8 cellular contexts compared by ENCODE assay signal in genomic region chr10:133308431-133309110, GRCh38. TPM values are rescaled to one million over a fixed set of nuclear protein-coding genes. Genes with fewer than 3 reads are reported as not detected.
DNase-seq lines count a peak whose midpoint lies in the region; ATAC-seq and TF ChIP-seq lines count a peak whose summit lies in the region.

Gene TUBGCP2 (minus strand): TSS chr10:133308872. CDS start chr10:133302941, 5,931 bp downstream.
Gene ZNF511 (plus strand): TSS chr10:133308914. CDS start chr10:133308944, 30 bp downstream.

- DNase-seq in GM23338 (ENCODE audit: low spot score) = peak; percentile 81
- peak; percentile 75 for DNase-seq in LHCN-M2 (ENCODE audit: low read depth)
- peak; percentile 77 to 87 (median 83) for DNase-seq in T-helper 1 cell
- DNase-seq in heart right ventricle = peak; percentile 88 to 90
- DNase-seq in prostate gland (ENCODE audit: low spot score) = peak; percentile 77
- DNase-seq in upper lobe of right lung = peak; percentile 95

- H3K9me2 ChIP-seq in GM23338 (ENCODE audit: insufficient read depth) = no peaks in the 10 kb centered on the region

- H2AFZ ChIP-seq in GM23338 = no peak within 1 kb of the TSS

- peaks cover 6% of the 10 kb centered on the region for H3K27me3 Mint-ChIP-seq in GM23338 (ENCODE audit: insufficient read depth, low read depth, poor library complexity)

- TF ChIP-seq CTCF in GM23338 (conservative IDR thresholded peaks at IDR 0.05; ENCODE audit: low read depth in 2 of 2) = 0 out of 4 replicates have a peak, but pooled peaks of 1 of the 2 experiments have one; percentile 19
- peak in 4 of 9 donors; percentile 6 to 45 (median 34) for TF ChIP-seq CTCF in heart right ventricle (IDR thresholded peaks at IDR 0.05)
- peak in 2 of 4 experiments; percentile 13 to 27 for TF ChIP-seq CTCF in prostate gland (IDR thresholded peaks at IDR 0.05)
- no peak for TF ChIP-seq CTCF in upper lobe of right lung (IDR thresholded peaks at IDR 0.05)

- H3K4me1 Mint-ChIP-seq in GM23338 = peaks cover 4% of the 10 kb centered on the region

- TF ChIP-seq POLR2A in prostate gland (IDR thresholded peaks at IDR 0.05) = peak; percentile 65

- H3K27ac Mint-ChIP-seq in GM23338 = peak within 1 kb of the TSS; percentile 93

- H3F3A ChIP-seq in GM23338 (replicated peaks; ENCODE audit: low read depth) = peaks cover 18% of the 10 kb centered on the region

- H3K27me3 ChIP-seq in GM23338 (ENCODE audit: insufficient read depth) (no peaks in the 10 kb centered on the region), heart right ventricle (no peaks in the 10 kb centered on the region), prostate gland (replicated peaks; ENCODE audit: insufficient read depth) (no peaks in the 10 kb centered on the region), upper lobe of right lung (no peaks in the 10 kb centered on the region)

- H3K4me3 ChIP-seq in GM08714 (ENCODE audit: low read length) (peak within 1 kb of the TSS; percentile 92), GM23338 (peak within 1 kb of the TSS; percentile 98), heart right ventricle (peak within 1 kb of the TSS; percentile 79 to 100 (median 96)), prostate gland (peak within 1 kb of the TSS; percentile 70 to 96), upper lobe of right lung (peak within 1 kb of the TSS; percentile 98)

- H3K36me3 Mint-ChIP-seq in GM23338 (ENCODE audit: low read depth) = peaks cover 22% of the 10 kb centered on the region

- peak within 1 kb of the TSS; percentile 88 for H3K27ac ChIP-seq in GM23338 (ENCODE audit: low read depth)
- H3K27ac ChIP-seq in adipose tissue (ENCODE audit: low read depth, low read length) = peak within 1 kb of the TSS; percentile 73
- H3K27ac ChIP-seq in heart right ventricle = peak within 1 kb of the TSS; percentile 87 to 99 (median 98)
- H3K27ac ChIP-seq in prostate gland = peak within 1 kb of the TSS; percentile 96 to 98
- peak within 1 kb of the TSS; percentile 98 for H3K27ac ChIP-seq in upper lobe of right lung

- H3K9me3 Mint-ChIP-seq in GM23338 = peaks cover 2% of the 10 kb centered on the region; the same call in 2 of the 3 replicates

- H3K9me3 ChIP-seq in heart right ventricle (no peaks in the 10 kb centered on the region), prostate gland (no peaks in the 10 kb centered on the region), upper lobe of right lung (no peaks in the 10 kb centered on the region)

- H4K20me1 ChIP-seq in GM23338 (replicated peaks; ENCODE audit: insufficient read depth) = peaks cover 24% of the 10 kb centered on the region

- ATAC-seq in GM23338 (peak; percentile 79), heart right ventricle (peak; percentile 78 to 95 (median 91)), upper lobe of right lung (peak; percentile 86)

- peaks cover 43% of the 10 kb centered on the region for H3K79me2 ChIP-seq in GM23338 (replicated peaks; ENCODE audit: insufficient read depth)

- intact Hi-C loops in heart right ventricle (cut with DNase I) = loop anchor here in 1 of 10 donors (2.0 kb wide), 1 partner anchor 68 kb away; no protein-coding TSS in a partner anchor
- intact Hi-C loops in prostate gland (cut with DNase I) = no loop called here
- intact Hi-C loops in upper lobe of right lung (cut with DNase I) = no loop called here

- peak within 1 kb of the TSS; percentile 100 for H3K4me2 ChIP-seq in GM23338

- H3K36me3 ChIP-seq in GM23338 (ENCODE audit: insufficient read depth) (peaks cover 5% of the 10 kb centered on the region; the same call in 1 of the 2 replicates), heart right ventricle (peaks cover 0 to 50% (median 7%) of the 10 kb centered on the region in 9 donors), prostate gland (no peaks in the 10 kb centered on the region), upper lobe of right lung (peaks cover 26% of the 10 kb centered on the region)

- WGBS in adipose tissue, 3 donors = 0% methylated on average over 54 to 90 of the region's 90 CpGs
- 0% methylated on average over 58 to 90 of the region's 90 CpGs for WGBS in heart right ventricle, 2 donors
- under 1% methylated on average over 48 of the region's 90 CpGs for WGBS in prostate gland

- H3K4me1 ChIP-seq in GM23338 (ENCODE audit: insufficient read depth) = peaks cover 10% of the 10 kb centered on the region; the same call in 1 of the 2 replicates
- peaks cover 0 to 43% (median 32%) of the 10 kb centered on the region in 9 donors for H3K4me1 ChIP-seq in heart right ventricle
- H3K4me1 ChIP-seq in prostate gland (replicated peaks) = peaks cover 6% of the 10 kb centered on the region
- peaks cover 28% of the 10 kb centered on the region for H3K4me1 ChIP-seq in upper lobe of right lung

- H3K4me3 Mint-ChIP-seq in GM23338 = peak within 1 kb of the TSS; percentile 97

TF ChIP-seq in GM23338, 12 proteins besides CTCF, POLR2A, EP300 and RAD21:
- TF ChIP-seq NANOG (IDR thresholded peaks at IDR 0.05; ENCODE audit: borderline replicate concordance) = no peak
- no peak for TF ChIP-seq ZNF114 (CRISPR knock-in tag; IDR thresholded peaks at IDR 0.05)
- TF ChIP-seq EZH2 (IDR thresholded peaks at IDR 0.05; ENCODE audit: low read depth, unreplicated experiment) = no peak
- no peak for TF ChIP-seq EZH2phosphoT487 (IDR thresholded peaks at IDR 0.05; ENCODE audit: unreplicated experiment)
- TF ChIP-seq CREB1 (CRISPR knock-in tag; IDR thresholded peaks at IDR 0.05; ENCODE audit: low read depth) = peak; percentile 98
- TF ChIP-seq POLR2AphosphoS5 (IDR thresholded peaks at IDR 0.05; ENCODE audit: low read depth) = peak; percentile 62
- no peak for TF ChIP-seq STAT1 (IDR thresholded peaks at IDR 0.05; ENCODE audit: unreplicated experiment)
- TF ChIP-seq ETS1 (IDR thresholded peaks at IDR 0.05) = peak; percentile 69

RNA-seq across cellular contexts. Expression of gene TUBGCP2, which starts in this region (rescaled TPM):
- total RNA-seq in GM23338 (2014; rRNA removed; shearing (Covaris generic)) = 51.5 and 67.7 TPM in 2 replicates
- polyA plus RNA-seq in GM23338 (2016; fragmentation: Nextera tagmentation; extraction: Ambion mirVana) (56.6 and 59.6 TPM in 2 replicates), adipose tissue (10 to 100 TPM; 21.0 to 35.0 (median 26.8) TPM), heart right ventricle (10 to 100 TPM; 37.5 to 77.6 TPM)
- total RNA-seq in LHCN-M2 (2014; rRNA removed) (73.9 and 74.8 TPM in 2 replicates), heart right ventricle (10 to 100 TPM; 31.5 to 48.3 (median 36.9) TPM), prostate gland (10 to 100 TPM; 53.5 to 78.5 TPM), upper lobe of right lung (44.6 TPM)
- 59.1 TPM for polyA plus RNA-seq in LHCN-M2 (2012)

RNA-seq across cellular contexts. Expression of gene ZNF511, which starts in this region (rescaled TPM):
- total RNA-seq in GM23338 (2014; rRNA removed; shearing (Covaris generic)) = 41.0 and 41.3 TPM in 2 replicates
- 104 and 114 TPM in 2 replicates for polyA plus RNA-seq in GM23338 (2016; fragmentation: Nextera tagmentation; extraction: Ambion mirVana)
- total RNA-seq in LHCN-M2 (2014; rRNA removed) = 26.9 and 33.8 TPM in 2 replicates
- 38.2 TPM for polyA plus RNA-seq in LHCN-M2 (2012)
- 10 to 100 TPM; 19.8 to 43.9 (median 29.7) TPM for polyA plus RNA-seq in adipose tissue
- 10 to 100 TPM; 30.6 to 54.6 (median 43.5) TPM for total RNA-seq in heart right ventricle
- polyA plus RNA-seq in heart right ventricle = 100 to 1,000 TPM in 1 of 2 donors, 10 to 100 TPM in 1; 38.7 to 129 TPM
- 10 to 100 TPM; 52.8 to 57.6 TPM for total RNA-seq in prostate gland
- 42.8 TPM for total RNA-seq in upper lobe of right lung

Comparison
In these comparisons a context has a peak if more than half of its experiments do, and no peak if none do; other contexts are left out.
1. Peak in every context shown above with its lines: DNase-seq, ATAC-seq, H3K4me3 ChIP-seq and H3K27ac ChIP-seq.